ENCODE assay signal across 24 cellular contexts in genomic region chr5:6676702-6677101, GRCh38. TPM values are rescaled to one million over a fixed set of nuclear protein-coding genes. Genes with fewer than 3 reads are reported as not detected.
A peak's percentile ranks its signal among the peaks of the same experiment; 100 is the strongest.
DNase-seq lines count a peak whose midpoint lies in the region; ATAC-seq lines count a peak whose summit lies in the region.
"Had no signal": no experiment of that assay in that cellular context is flagged by ENCODE, and none has a peak within 500 bp of the region (broad histone marks: within the 10 kb centered on the region; RNA-seq: fewer than 3 reads in every experiment).

No MANE protein-coding gene starts in this region.

- H2AFZ ChIP-seq in GM23248, result no peak overlapping the region

- DNase-seq in GM23248 (peak; percentile 49), LoVo (ENCODE audit: low spot score) (peak; percentile 8), epithelial cell of prostate (ENCODE audit: low read depth, low spot score) (peak; percentile 16), renal cortical epithelial cell (ENCODE audit: low read depth) (peak; percentile 9), T1000 (lab: John Stamatoyannopoulos, UW) (no peak)
- DNase-seq: activated CD4-positive, alpha-beta T cell treated with anti-CD3 and anti-CD28 coated beads, Interleukin-2, amount 50 U/mL, for 1 hour; activated CD8-positive, alpha-beta memory T cell treated with anti-CD3 and anti-CD28 coated beads, Interleukin-2, amount 50 U/mL, for 4 hours; activated effector memory CD4-positive, alpha-beta T cell treated with Interleukin-2 at 50 U/mL for 16 hours; AML-193; brain microvascular endothelial cell; cortex of kidney; foreskin melanocyte; left lung; NCI-H187 treated with DMSO at 0.1 percent for 48 hours; NCI-H2227 treated with DMSO at 0.1 percent for 48 hours; NCI-H748 treated with DMSO at 0.1 percent for 48 hours; posterior cingulate gyrus; SHP77 treated with DMSO at 0.1 percent for 48 hours; stimulated activated CD4-positive, alpha-beta T cell treated with anti-CD3 and anti-CD28 coated beads, Interleukin-1b, Interleukin-23, amount 100 ng/mL, for 48 hours; stimulated activated naive CD8-positive, alpha-beta T cell treated with anti-CD3 and anti-CD28 coated beads, Interleukin-15, Interleukin-2, amounts not matched to agents 100 U/mL and 50 U/mL, for 24 hours; T-helper 1 cell; thyroid gland had no signal

- ATAC-seq in GM19463 (IDR thresholded peaks at IDR 0.05; ENCODE audit: unreplicated experiment), result no peak
- no peak for ATAC-seq in HG03439 (IDR thresholded peaks at IDR 0.05; ENCODE audit: unreplicated experiment)
- ATAC-seq: left lung; stimulated activated naive CD8-positive, alpha-beta T cell treated with anti-CD3 and anti-CD28 coated beads, Interleukin-15, Interleukin-2, amounts not matched to agents 100 U/mL and 50 U/mL, for 24 hours had no signal

- in situ Hi-C loops in GM23248 (cut with MboI), result no loop called here

- no peaks in the 10 kb centered on the region for H3K9me3 ChIP-seq in GM23248 (ENCODE audit: low read depth)
- H3K9me3 ChIP-seq: thyroid gland had no signal

- no peaks in the 10 kb centered on the region for H3K79me2 ChIP-seq in GM23248 (ENCODE audit: insufficient read depth)

- WGBS in GM23248 (ENCODE audit: low coverage in 1 of 2, low lambda C conversion rate in 2 of 2, missing lambda C conversion rate in 2 of 2), 2 experiments, result 59 to 64% methylated on average over 2 of the region's 2 CpGs

- no peak overlapping the region for H3K4me2 ChIP-seq in GM23248 (ENCODE audit: unreplicated experiment)

- no peaks in the 10 kb centered on the region for H3K27me3 ChIP-seq in GM23248 (replicated peaks; ENCODE audit: insufficient read depth)
- H3K27me3 ChIP-seq: brain microvascular endothelial cell, left lung, thyroid gland had no signal

- H3K4me1 ChIP-seq in GM23248 (ENCODE audit: insufficient read depth), result no peaks in the 10 kb centered on the region
- H3K4me1 ChIP-seq: left lung, thyroid gland had no signal

- H3K9ac ChIP-seq in GM23248, result no peak overlapping the region

- no peaks in the 10 kb centered on the region for H4K20me1 ChIP-seq in GM23248 (ENCODE audit: insufficient read depth)

- H3K27ac ChIP-seq in GM23248, result no peak overlapping the region
- no peak overlapping the region for H3K27ac ChIP-seq in epithelial cell of prostate
- H3K27ac ChIP-seq: brain microvascular endothelial cell, left lung, thyroid gland had no signal

- no peaks in the 10 kb centered on the region for H3K36me3 ChIP-seq in GM23248 (ENCODE audit: low read depth)
- H3K36me3 ChIP-seq: brain microvascular endothelial cell, left lung, thyroid gland had no signal

- H3F3A ChIP-seq in GM23248 (ENCODE audit: insufficient read depth), result no peaks in the 10 kb centered on the region

- no peaks in the 10 kb centered on the region for H3K9me2 ChIP-seq in GM23248 (ENCODE audit: insufficient read depth)

- H3K4me3 ChIP-seq in GM23248, result no peak overlapping the region
- H3K4me3 ChIP-seq: left lung, thyroid gland had no signal

RNA-seq across cellular contexts. Expression of gene TENT4A, which starts 36.5 kb away (rescaled TPM):
- total RNA-seq in GM23248 (2014; rRNA removed; shearing (Covaris generic)), result 6.7 and 17.6 TPM in 2 replicates
- polyA plus RNA-seq in GM23248 (2016; fragmentation: Nextera tagmentation; extraction: Ambion mirVana), result 2.0 and 3.0 TPM in 2 replicates
- total RNA-seq in renal cortical epithelial cell, result 5.7 and 13.8 TPM in 2 replicates

RNA-seq across cellular contexts. Expression of gene SRD5A1, which starts 43.5 kb away (rescaled TPM):
- total RNA-seq in GM23248 (2014; rRNA removed; shearing (Covaris generic)), result 11.8 and 20.2 TPM in 2 replicates
- polyA plus RNA-seq in GM23248 (2016; fragmentation: Nextera tagmentation; extraction: Ambion mirVana), result 18.8 and 18.9 TPM in 2 replicates
- total RNA-seq in renal cortical epithelial cell, result 25.9 and 45.1 TPM in 2 replicates

RNA-seq across cellular contexts. Expression of gene NSUN2, which starts 43.9 kb away (rescaled TPM):
- total RNA-seq in GM23248 (2014; rRNA removed; shearing (Covaris generic)), result 43.0 and 51.0 TPM in 2 replicates
- 47.2 and 48.2 TPM in 2 replicates for polyA plus RNA-seq in GM23248 (2016; fragmentation: Nextera tagmentation; extraction: Ambion mirVana)
- total RNA-seq in renal cortical epithelial cell, result 78.1 and 87.3 TPM in 2 replicates
